In genomic region chr10:110074298-110074697, GRCh38 we compare ENCODE assay signal across 9 cellular contexts.
A peak's percentile ranks its signal among the peaks of the same experiment; 100 is the strongest.
DNase-seq lines count a peak whose midpoint lies in the region; ATAC-seq and TF ChIP-seq lines count a peak whose summit lies in the region.
"Had no signal": no experiment of that assay in that cellular context is flagged by ENCODE, and none has a peak within 500 bp of the region (broad histone marks: within the 10 kb centered on the region; RNA-seq: fewer than 3 reads in every experiment).

No MANE protein-coding gene starts in this region.

- H3K9ac ChIP-seq in mesendoderm (ENCODE audit: low read length): no peak overlapping the region

- peak; percentile 73 for DNase-seq in CD1c-positive myeloid dendritic cell (ENCODE audit: extremely low spot score)
- peak in 1 of 2 experiments; percentile 76 for DNase-seq in HL-60 (ENCODE audit: low read depth in 1 of 2, low spot score in 1 of 2)
- no peak for DNase-seq in mesendoderm
- no peak for DNase-seq in activated gamma-delta T cell (lab: John Stamatoyannopoulos, UW)
- no peak for DNase-seq in stimulated activated CD4-positive, alpha-beta T cell treated with anti-CD3 and anti-CD28 coated beads, Interleukin-12 subunit alpha, Interleukin-12 subunit beta, amount 100 ng/mL, for 4 hours
- DNase-seq in G401 (ENCODE audit: low spot score): no peak
- DNase-seq: NCI-H69 had no signal

- H2BK5ac ChIP-seq in mesendoderm (ENCODE audit: low read length): no peak overlapping the region

- H3K27me3 ChIP-seq in HL-60 (ENCODE audit: insufficient read depth, poor library complexity, severe bottlenecking) (no peaks in the 10 kb centered on the region), mesendoderm (ENCODE audit: insufficient read depth, low read length, poor library complexity) (no peaks in the 10 kb centered on the region)

- H2BK120ac ChIP-seq in mesendoderm (ENCODE audit: low read depth, low read length): no peak overlapping the region

- H2BK15ac ChIP-seq in mesendoderm (replicated peaks; ENCODE audit: low read depth): no peak overlapping the region

- 100% methylated on average over 1 of the region's 3 CpGs for WGBS in mesendoderm (ENCODE audit: extremely low coverage, insufficient coverage, low lambda C conversion rate)

- peaks cover 5% of the 10 kb centered on the region for H3K79me1 ChIP-seq in mesendoderm (ENCODE audit: low read length)

- H3K56ac ChIP-seq in mesendoderm (ENCODE audit: low read length): peak overlapping the region; percentile 34

- TF ChIP-seq CTCF in HL-60 (IDR thresholded peaks at IDR 0.05; ENCODE audit: insufficient read depth, low read length): no peak

- H3K4me3 ChIP-seq in HL-60 (replicated peaks; ENCODE audit: insufficient read depth, low read length) (no peak overlapping the region), mesendoderm (ENCODE audit: low read length) (no peak overlapping the region)

- H4K8ac ChIP-seq in mesendoderm (ENCODE audit: low read depth, low read length): no peak overlapping the region

- peak overlapping the region; percentile 39 for H3K23ac ChIP-seq in mesendoderm (ENCODE audit: low read length)

- no peak overlapping the region for H3K4me3 Mint-ChIP-seq in activated naive CD8-positive, alpha-beta T cell

- H4K5ac ChIP-seq in mesendoderm (ENCODE audit: low read length): no peak overlapping the region

- peak overlapping the region; percentile 23 for H3K18ac ChIP-seq in mesendoderm (ENCODE audit: low read length)

- H3K79me2 ChIP-seq in mesendoderm (ENCODE audit: control insufficient read depth, insufficient read depth, low read length): peaks cover 3% of the 10 kb centered on the region

- in situ Hi-C loops in G401 (cut with HindIII; ENCODE audit: low sequenced_read_pairs): no loop called here

- H3K4me1 ChIP-seq in mesendoderm (ENCODE audit: control insufficient read depth, low read depth, low read length): peaks cover 9% of the 10 kb centered on the region

- H3K27ac Mint-ChIP-seq in activated naive CD8-positive, alpha-beta T cell: peak overlapping the region; percentile 88

- H3K4ac ChIP-seq in mesendoderm (ENCODE audit: low read depth, low read length): no peak overlapping the region

- H3K27ac ChIP-seq in HL-60 (replicated peaks) (peak overlapping the region; percentile 93), mesendoderm (ENCODE audit: low read depth, low read length) (no peak overlapping the region)

- no peaks in the 10 kb centered on the region for H3K9me3 Mint-ChIP-seq in activated naive CD8-positive, alpha-beta T cell (ENCODE audit: low read depth)

- H3K36me3 ChIP-seq in mesendoderm (ENCODE audit: control insufficient read depth, insufficient read depth, low read length): no peaks in the 10 kb centered on the region

- ATAC-seq in GM18517 (IDR thresholded peaks at IDR 0.05; ENCODE audit: unreplicated experiment): no peak

- no peaks in the 10 kb centered on the region for H3K27me3 Mint-ChIP-seq in activated naive CD8-positive, alpha-beta T cell

- peaks cover 87% of the 10 kb centered on the region for H3K4me1 Mint-ChIP-seq in activated naive CD8-positive, alpha-beta T cell (ENCODE audit: low read depth)

- no peaks in the 10 kb centered on the region for H3K36me3 Mint-ChIP-seq in activated naive CD8-positive, alpha-beta T cell

- no peak overlapping the region for H2AK5ac ChIP-seq in mesendoderm (ENCODE audit: low read length)

- H3K4me2 ChIP-seq in mesendoderm (ENCODE audit: low read length): no peak overlapping the region
